Comparison of ENCODE assay signal across 2 cellular contexts in the genomic region with DNA sequence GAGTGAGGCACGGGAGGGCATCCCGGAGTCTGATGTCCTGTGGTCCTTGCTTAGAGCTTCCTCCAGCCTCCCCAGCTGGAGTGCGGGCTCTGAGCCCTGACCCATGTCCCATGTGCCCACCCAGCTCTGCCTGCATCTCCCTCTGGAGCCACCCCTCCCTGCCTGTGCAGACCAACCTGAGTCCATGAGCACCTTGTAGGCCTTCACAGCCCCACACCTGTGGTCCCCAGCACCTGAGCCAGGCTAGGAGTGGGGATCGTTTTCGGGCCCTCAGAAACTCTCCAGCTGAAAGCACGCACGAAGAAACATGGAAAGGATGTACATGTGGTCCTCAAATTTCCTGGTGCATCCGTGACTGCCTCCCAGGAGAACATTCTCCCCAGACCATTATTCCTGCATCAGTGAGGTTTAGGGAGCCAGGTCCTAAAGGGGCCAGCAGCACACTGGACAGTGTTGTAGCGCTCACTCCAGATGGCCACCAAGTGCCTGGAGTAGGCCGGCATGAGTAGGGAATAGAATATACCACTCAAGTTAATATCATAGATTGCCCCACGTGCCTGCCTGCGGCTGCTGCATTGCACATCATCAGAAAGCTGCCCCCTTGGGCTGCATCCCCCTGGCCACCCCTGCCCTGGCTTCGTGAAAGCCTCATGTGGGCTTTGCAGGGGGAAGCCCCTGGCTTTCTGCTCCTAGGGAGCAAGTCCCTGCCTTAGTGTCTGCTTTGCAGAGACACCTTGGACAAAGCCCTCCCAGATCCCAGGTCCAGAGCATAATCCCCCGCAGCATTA.
TF ChIP-seq lines count a peak whose summit lies in the region.

No MANE protein-coding gene starts in this region.

TF ChIP-seq in SK-N-SH, 30 proteins besides CTCF, POLR2A, EP300 and RAD21 (continued from another document):
- TF ChIP-seq, protein P1, sequence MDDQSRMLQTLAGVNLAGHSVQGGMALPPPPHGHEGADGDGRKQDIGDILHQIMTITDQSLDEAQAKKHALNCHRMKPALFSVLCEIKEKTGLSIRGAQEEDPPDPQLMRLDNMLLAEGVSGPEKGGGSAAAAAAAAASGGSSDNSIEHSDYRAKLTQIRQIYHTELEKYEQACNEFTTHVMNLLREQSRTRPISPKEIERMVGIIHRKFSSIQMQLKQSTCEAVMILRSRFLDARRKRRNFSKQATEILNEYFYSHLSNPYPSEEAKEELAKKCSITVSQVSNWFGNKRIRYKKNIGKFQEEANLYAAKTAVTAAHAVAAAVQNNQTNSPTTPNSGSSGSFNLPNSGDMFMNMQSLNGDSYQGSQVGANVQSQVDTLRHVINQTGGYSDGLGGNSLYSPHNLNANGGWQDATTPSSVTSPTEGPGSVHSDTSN (IDR thresholded peaks at IDR 0.05), result no peak
- TF ChIP-seq EZH2phosphoT487 (IDR thresholded peaks at IDR 0.05; ENCODE audit: borderline replicate concordance, low read depth) (no peak), YY1 (IDR thresholded peaks at IDR 0.05; ENCODE audit: low read depth) (no peak), SIN3A (IDR thresholded peaks at IDR 0.05; ENCODE audit: borderline replicate concordance, low read depth, low read length) (no peak), FOSL2 (IDR thresholded peaks at IDR 0.05; ENCODE audit: borderline replicate concordance, low read depth) (no peak), POLR2AphosphoS5 (IDR thresholded peaks at IDR 0.05; ENCODE audit: low read depth, low read length) (no peak), NRF1 (IDR thresholded peaks at IDR 0.05; ENCODE audit: low read depth, low read length) (no peak), NFIC (IDR thresholded peaks at IDR 0.05; ENCODE audit: borderline replicate concordance) (no peak), TAF1 (IDR thresholded peaks at IDR 0.05; ENCODE audit: borderline replicate concordance, low read depth, low read length) (no peak)
- TF ChIP-seq, protein P2, sequence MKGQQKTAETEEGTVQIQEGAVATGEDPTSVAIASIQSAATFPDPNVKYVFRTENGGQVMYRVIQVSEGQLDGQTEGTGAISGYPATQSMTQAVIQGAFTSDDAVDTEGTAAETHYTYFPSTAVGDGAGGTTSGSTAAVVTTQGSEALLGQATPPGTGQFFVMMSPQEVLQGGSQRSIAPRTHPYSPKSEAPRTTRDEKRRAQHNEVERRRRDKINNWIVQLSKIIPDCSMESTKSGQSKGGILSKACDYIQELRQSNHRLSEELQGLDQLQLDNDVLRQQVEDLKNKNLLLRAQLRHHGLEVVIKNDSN (IDR thresholded peaks at IDR 0.05; ENCODE audit: borderline replicate concordance, low read depth), result no peak
- TF ChIP-seq, protein P3, sequence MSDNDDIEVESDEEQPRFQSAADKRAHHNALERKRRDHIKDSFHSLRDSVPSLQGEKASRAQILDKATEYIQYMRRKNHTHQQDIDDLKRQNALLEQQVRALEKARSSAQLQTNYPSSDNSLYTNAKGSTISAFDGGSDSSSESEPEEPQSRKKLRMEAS (IDR thresholded peaks at IDR 0.05; ENCODE audit: low read depth), result no peak
- TF ChIP-seq, protein P4, sequence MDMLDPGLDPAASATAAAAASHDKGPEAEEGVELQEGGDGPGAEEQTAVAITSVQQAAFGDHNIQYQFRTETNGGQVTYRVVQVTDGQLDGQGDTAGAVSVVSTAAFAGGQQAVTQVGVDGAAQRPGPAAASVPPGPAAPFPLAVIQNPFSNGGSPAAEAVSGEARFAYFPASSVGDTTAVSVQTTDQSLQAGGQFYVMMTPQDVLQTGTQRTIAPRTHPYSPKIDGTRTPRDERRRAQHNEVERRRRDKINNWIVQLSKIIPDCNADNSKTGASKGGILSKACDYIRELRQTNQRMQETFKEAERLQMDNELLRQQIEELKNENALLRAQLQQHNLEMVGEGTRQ (IDR thresholded peaks at IDR 0.05; ENCODE audit: borderline replicate concordance, low read depth, low read length), result no peak
- TF ChIP-seq, protein P5, sequence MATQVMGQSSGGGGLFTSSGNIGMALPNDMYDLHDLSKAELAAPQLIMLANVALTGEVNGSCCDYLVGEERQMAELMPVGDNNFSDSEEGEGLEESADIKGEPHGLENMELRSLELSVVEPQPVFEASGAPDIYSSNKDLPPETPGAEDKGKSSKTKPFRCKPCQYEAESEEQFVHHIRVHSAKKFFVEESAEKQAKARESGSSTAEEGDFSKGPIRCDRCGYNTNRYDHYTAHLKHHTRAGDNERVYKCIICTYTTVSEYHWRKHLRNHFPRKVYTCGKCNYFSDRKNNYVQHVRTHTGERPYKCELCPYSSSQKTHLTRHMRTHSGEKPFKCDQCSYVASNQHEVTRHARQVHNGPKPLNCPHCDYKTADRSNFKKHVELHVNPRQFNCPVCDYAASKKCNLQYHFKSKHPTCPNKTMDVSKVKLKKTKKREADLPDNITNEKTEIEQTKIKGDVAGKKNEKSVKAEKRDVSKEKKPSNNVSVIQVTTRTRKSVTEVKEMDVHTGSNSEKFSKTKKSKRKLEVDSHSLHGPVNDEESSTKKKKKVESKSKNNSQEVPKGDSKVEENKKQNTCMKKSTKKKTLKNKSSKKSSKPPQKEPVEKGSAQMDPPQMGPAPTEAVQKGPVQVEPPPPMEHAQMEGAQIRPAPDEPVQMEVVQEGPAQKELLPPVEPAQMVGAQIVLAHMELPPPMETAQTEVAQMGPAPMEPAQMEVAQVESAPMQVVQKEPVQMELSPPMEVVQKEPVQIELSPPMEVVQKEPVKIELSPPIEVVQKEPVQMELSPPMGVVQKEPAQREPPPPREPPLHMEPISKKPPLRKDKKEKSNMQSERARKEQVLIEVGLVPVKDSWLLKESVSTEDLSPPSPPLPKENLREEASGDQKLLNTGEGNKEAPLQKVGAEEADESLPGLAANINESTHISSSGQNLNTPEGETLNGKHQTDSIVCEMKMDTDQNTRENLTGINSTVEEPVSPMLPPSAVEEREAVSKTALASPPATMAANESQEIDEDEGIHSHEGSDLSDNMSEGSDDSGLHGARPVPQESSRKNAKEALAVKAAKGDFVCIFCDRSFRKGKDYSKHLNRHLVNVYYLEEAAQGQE (IDR thresholded peaks at IDR 0.05; ENCODE audit: low read depth, low read length), result no peak

TF ChIP-seq in SK-N-SH treated with all-trans-retinoic acid at 6 μM for 48 hours, 23 proteins besides CTCF, POLR2A, EP300 and RAD21 (continued from another document):
- TF ChIP-seq, protein P6, sequence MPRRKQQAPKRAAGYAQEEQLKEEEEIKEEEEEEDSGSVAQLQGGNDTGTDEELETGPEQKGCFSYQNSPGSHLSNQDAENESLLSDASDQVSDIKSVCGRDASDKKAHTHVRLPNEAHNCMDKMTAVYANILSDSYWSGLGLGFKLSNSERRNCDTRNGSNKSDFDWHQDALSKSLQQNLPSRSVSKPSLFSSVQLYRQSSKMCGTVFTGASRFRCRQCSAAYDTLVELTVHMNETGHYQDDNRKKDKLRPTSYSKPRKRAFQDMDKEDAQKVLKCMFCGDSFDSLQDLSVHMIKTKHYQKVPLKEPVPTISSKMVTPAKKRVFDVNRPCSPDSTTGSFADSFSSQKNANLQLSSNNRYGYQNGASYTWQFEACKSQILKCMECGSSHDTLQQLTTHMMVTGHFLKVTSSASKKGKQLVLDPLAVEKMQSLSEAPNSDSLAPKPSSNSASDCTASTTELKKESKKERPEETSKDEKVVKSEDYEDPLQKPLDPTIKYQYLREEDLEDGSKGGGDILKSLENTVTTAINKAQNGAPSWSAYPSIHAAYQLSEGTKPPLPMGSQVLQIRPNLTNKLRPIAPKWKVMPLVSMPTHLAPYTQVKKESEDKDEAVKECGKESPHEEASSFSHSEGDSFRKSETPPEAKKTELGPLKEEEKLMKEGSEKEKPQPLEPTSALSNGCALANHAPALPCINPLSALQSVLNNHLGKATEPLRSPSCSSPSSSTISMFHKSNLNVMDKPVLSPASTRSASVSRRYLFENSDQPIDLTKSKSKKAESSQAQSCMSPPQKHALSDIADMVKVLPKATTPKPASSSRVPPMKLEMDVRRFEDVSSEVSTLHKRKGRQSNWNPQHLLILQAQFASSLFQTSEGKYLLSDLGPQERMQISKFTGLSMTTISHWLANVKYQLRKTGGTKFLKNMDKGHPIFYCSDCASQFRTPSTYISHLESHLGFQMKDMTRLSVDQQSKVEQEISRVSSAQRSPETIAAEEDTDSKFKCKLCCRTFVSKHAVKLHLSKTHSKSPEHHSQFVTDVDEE (CRISPR knock-in tag; IDR thresholded peaks at IDR 0.05), result no peak
- no peak for TF ChIP-seq BACH2 (CRISPR knock-in tag; IDR thresholded peaks at IDR 0.05; ENCODE audit: borderline replicate concordance)
- TF ChIP-seq, protein P7, sequence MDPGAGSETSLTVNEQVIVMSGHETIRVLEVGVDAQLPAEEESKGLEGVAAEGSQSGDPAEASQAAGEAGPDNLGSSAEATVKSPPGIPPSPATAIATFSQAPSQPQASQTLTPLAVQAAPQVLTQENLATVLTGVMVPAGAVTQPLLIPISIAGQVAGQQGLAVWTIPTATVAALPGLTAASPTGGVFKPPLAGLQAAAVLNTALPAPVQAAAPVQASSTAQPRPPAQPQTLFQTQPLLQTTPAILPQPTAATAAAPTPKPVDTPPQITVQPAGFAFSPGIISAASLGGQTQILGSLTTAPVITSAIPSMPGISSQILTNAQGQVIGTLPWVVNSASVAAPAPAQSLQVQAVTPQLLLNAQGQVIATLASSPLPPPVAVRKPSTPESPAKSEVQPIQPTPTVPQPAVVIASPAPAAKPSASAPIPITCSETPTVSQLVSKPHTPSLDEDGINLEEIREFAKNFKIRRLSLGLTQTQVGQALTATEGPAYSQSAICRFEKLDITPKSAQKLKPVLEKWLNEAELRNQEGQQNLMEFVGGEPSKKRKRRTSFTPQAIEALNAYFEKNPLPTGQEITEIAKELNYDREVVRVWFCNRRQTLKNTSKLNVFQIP (CRISPR knock-in tag; IDR thresholded peaks at IDR 0.05; ENCODE audit: borderline replicate concordance, low read depth), result no peak
- no peak for TF ChIP-seq ZNF70 (CRISPR knock-in tag; IDR thresholded peaks at IDR 0.05)
- no peak for TF ChIP-seq TOX (CRISPR knock-in tag; IDR thresholded peaks at IDR 0.05; ENCODE audit: borderline replicate concordance)
